22 cellular contexts compared by ENCODE assay signal in genomic region chr2:230881840-230882239, GRCh38. TPM values are rescaled to one million over a fixed set of nuclear protein-coding genes. Genes with fewer than 3 reads are reported as not detected.
"Had no signal": no experiment of that assay in that cellular context is flagged by ENCODE, and none has a peak within 500 bp of the region (broad histone marks: within the 10 kb centered on the region; RNA-seq: fewer than 3 reads in every experiment).

No MANE protein-coding gene starts in this region.

- H3K9me3 Mint-ChIP-seq: activated naive CD8-positive, alpha-beta T cell treated with anti-CD3 and anti-CD28 coated beads, Interleukin-2, amount 50 U/mL, for 24 hours; activated T-helper 2 cell treated with anti-CD3 and anti-CD28 coated beads, Interferon-gamma antibody, Interleukin-2, Interleukin-4, amounts not matched to agents 10 μg/mL and 5 μg/mL and 100 μg/mL, durations not matched to agents 14 hours and 24 hours and 36 hours; neural progenitor cell; T-helper 2 cell treated with Interferon-gamma antibody and Interleukin-4, amounts not matched to agents 5 μg/mL and 100 μg/mL, for 36 hours had no signal

- H2AFZ ChIP-seq: neural progenitor cell had no signal

- H3K27me3 ChIP-seq: neural progenitor cell, ovary, tibial nerve had no signal

- H3K4me3 Mint-ChIP-seq: activated naive CD8-positive, alpha-beta T cell treated with anti-CD3 and anti-CD28 coated beads, Interleukin-2, amount 50 U/mL, for 24 hours; neural progenitor cell; T-helper 2 cell treated with Interferon-gamma antibody and Interleukin-4, amounts not matched to agents 5 μg/mL and 100 μg/mL, for 36 hours had no signal

- H3K9ac ChIP-seq: neural progenitor cell had no signal

- ATAC-seq: activated CD4-positive, CD25-positive, alpha-beta regulatory T cell treated with anti-CD3 and anti-CD28 coated beads, Interleukin-2, amount 50 U/mL, for 24 hours; activated naive CD8-positive, alpha-beta T cell treated with anti-CD3 and anti-CD28 coated beads, Interleukin-2, amount 50 U/mL, for 24 hours; foreskin keratinocyte; left cardiac atrium; lower lobe of right lung had no signal

- H3K27ac ChIP-seq: foreskin keratinocyte, lower lobe of right lung, neural progenitor cell, ovary, skin epidermis, tibial nerve had no signal

- H3K27ac Mint-ChIP-seq: activated naive CD8-positive, alpha-beta T cell treated with anti-CD3 and anti-CD28 coated beads, Interleukin-2, amount 50 U/mL, for 24 hours; activated T-helper 2 cell treated with anti-CD3 and anti-CD28 coated beads, Interferon-gamma antibody, Interleukin-2, Interleukin-4, amounts not matched to agents 10 μg/mL and 5 μg/mL and 100 μg/mL, durations not matched to agents 14 hours and 24 hours and 36 hours; neural progenitor cell; T-helper 2 cell treated with Interferon-gamma antibody and Interleukin-4, amounts not matched to agents 5 μg/mL and 100 μg/mL, for 36 hours had no signal

- H3K4me3 ChIP-seq: lower lobe of right lung, neural progenitor cell, ovary, skin epidermis, tibial nerve had no signal

- DNase-seq: activated CD4-positive, alpha-beta T cell treated with anti-CD3 and anti-CD28 coated beads, Interleukin-2, amount 50 U/mL, for 1 hour; activated naive CD8-positive, alpha-beta T cell treated with anti-CD3 and anti-CD28 coated beads, Interleukin-2, amount 50 U/mL, for 24 hours; activated T-cell treated with anti-CD3 and anti-CD28 coated beads, Interleukin-2, amount 50 U/mL, for 1 hour; cerebellar nuclear complex; effector memory CD4-positive, alpha-beta T cell; foreskin keratinocyte; glutamatergic neuron; hypothalamus; left cardiac atrium; lower lobe of right lung; ovary; stimulated activated CD4-positive, alpha-beta T cell treated with anti-CD3 and anti-CD28 coated beads, Interleukin-4, amount 100 ng/mL, for 24 hours; stimulated activated naive CD4-positive, alpha-beta T cell treated with Interleukin-2 at 50 U/mL for 16 hours; substantia nigra had no signal

- H3K4me2 ChIP-seq: neural progenitor cell had no signal

- H3K36me3 ChIP-seq: neural progenitor cell, ovary had no signal

- H3K4me1 ChIP-seq: foreskin keratinocyte, lower lobe of right lung had no signal

- H3K9me3 ChIP-seq: lower lobe of right lung, ovary, tibial nerve had no signal

RNA-seq across cellular contexts. Expression of gene GPR55, which starts 43.2 kb away (rescaled TPM):
- total RNA-seq: foreskin keratinocyte, renal cortical epithelial cell had no signal
- polyA plus RNA-seq: aorta, foreskin keratinocyte had no signal
